8 cellular contexts compared by ENCODE assay signal in the genomic region with DNA sequence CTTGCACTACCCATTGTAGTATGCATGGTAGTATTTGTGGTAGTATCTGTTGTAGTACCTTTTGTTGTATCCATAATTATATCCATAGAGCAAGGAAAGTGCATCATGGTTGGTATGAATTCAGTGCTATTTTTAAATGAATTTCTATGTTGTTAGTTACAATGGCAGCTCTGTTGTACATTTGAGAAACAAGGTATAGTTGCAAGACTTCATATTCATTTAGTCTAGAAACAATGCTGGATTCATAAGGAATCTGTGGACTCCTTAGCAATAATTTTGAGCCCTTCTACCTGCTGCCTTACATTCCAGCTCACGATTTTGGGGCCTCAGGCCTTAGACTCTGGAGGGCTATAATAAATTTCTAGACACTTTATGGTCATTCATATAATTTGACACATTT.
"Had no signal": no experiment of that assay in that cellular context is flagged by ENCODE, and none has a peak within 500 bp of the region (broad histone marks: within the 10 kb centered on the region; RNA-seq: fewer than 3 reads in every experiment).

No MANE protein-coding gene starts in this region.

- DNase-seq: GDM1, GF-D8 had no signal

- FAIRE-seq: G401.6, GM12878, GM12891, GM12892, GM18507, GM19239 had no signal

- ATAC-seq: GM12878 had no signal

- H3K4me3 ChIP-seq: GM12878 had no signal
